ENCODE assay signal across 2 cellular contexts in the genomic region with DNA sequence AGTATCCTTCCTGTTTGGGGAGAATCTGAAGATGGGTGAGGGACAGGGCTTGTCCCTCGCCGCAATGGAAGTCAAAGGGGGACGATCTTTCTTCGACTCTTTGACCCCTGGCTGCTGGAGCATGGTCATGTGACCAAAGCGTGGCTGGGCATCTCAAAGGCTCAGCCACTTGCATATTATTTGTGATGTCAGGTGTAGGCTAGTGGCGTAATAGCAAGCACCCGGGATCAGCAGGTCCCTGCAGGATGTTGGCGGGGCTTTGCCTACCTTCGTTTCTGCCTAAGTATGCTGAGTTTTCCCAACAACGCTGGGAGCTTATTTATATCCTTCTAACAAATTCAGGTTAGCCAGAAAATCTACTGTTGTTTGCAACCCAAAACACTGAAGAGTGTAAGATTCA.
TF ChIP-seq lines count a peak whose summit lies in the region.

No MANE protein-coding gene starts in this region.

TF ChIP-seq in A549, 52 proteins besides CTCF, POLR2A, EP300 and RAD21:
- TF ChIP-seq SMC3 (IDR thresholded peaks at IDR 0.05) (no peak), GATA3 (IDR thresholded peaks at IDR 0.05; ENCODE audit: borderline replicate concordance) (no peak), PHF8 (IDR thresholded peaks at IDR 0.05; ENCODE audit: borderline replicate concordance, low read depth) (no peak), NFE2L2 (conservative IDR thresholded peaks at IDR 0.05; ENCODE audit: low read length) (no peak), EHF (CRISPR knock-in tag; IDR thresholded peaks at IDR 0.05) (no peak), FOSL2 (IDR thresholded peaks at IDR 0.05) (no peak), FOSL2 (CRISPR knock-in tag; IDR thresholded peaks at IDR 0.05) (no peak), RFX5 (IDR thresholded peaks at IDR 0.05) (no peak)
- TF ChIP-seq, protein P1, sequence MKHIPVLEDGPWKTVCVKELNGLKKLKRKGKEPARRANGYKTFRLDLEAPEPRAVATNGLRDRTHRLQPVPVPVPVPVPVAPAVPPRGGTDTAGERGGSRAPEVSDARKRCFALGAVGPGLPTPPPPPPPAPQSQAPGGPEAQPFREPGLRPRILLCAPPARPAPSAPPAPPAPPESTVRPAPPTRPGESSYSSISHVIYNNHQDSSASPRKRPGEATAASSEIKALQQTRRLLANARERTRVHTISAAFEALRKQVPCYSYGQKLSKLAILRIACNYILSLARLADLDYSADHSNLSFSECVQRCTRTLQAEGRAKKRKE (CRISPR knock-in tag; IDR thresholded peaks at IDR 0.05; ENCODE audit: low read depth) = no peak
- TF ChIP-seq, protein P2, sequence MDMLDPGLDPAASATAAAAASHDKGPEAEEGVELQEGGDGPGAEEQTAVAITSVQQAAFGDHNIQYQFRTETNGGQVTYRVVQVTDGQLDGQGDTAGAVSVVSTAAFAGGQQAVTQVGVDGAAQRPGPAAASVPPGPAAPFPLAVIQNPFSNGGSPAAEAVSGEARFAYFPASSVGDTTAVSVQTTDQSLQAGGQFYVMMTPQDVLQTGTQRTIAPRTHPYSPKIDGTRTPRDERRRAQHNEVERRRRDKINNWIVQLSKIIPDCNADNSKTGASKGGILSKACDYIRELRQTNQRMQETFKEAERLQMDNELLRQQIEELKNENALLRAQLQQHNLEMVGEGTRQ (IDR thresholded peaks at IDR 0.05) = no peak
- TF ChIP-seq, protein P3, sequence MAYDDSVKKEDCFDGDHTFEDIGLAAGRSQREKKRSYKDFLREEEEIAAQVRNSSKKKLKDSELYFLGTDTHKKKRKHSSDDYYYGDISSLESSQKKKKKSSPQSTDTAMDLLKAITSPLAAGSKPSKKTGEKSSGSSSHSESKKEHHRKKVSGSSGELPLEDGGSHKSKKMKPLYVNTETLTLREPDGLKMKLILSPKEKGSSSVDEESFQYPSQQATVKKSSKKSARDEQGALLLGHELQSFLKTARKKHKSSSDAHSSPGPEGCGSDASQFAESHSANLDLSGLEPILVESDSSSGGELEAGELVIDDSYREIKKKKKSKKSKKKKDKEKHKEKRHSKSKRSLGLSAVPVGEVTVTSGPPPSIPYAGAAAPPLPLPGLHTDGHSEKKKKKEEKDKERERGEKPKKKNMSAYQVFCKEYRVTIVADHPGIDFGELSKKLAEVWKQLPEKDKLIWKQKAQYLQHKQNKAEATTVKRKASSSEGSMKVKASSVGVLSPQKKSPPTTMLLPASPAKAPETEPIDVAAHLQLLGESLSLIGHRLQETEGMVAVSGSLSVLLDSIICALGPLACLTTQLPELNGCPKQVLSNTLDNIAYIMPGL (CRISPR knock-in tag; IDR thresholded peaks at IDR 0.05; ENCODE audit: borderline replicate concordance) = no peak
- TF ChIP-seq, protein P4, sequence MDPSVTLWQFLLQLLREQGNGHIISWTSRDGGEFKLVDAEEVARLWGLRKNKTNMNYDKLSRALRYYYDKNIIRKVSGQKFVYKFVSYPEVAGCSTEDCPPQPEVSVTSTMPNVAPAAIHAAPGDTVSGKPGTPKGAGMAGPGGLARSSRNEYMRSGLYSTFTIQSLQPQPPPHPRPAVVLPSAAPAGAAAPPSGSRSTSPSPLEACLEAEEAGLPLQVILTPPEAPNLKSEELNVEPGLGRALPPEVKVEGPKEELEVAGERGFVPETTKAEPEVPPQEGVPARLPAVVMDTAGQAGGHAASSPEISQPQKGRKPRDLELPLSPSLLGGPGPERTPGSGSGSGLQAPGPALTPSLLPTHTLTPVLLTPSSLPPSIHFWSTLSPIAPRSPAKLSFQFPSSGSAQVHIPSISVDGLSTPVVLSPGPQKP (IDR thresholded peaks at IDR 0.05; ENCODE audit: low read depth, low read length) = no peak

TF ChIP-seq in H1, 55 proteins besides CTCF, POLR2A, EP300 and RAD21:
- TF ChIP-seq CBX8 (IDR thresholded peaks at IDR 0.05; ENCODE audit: borderline replicate concordance, low read depth, low read length) (no peak), CEBPB (IDR thresholded peaks at IDR 0.05; ENCODE audit: low read depth, low read length) (0 out of 2 replicates have a peak, but pooled peaks have one; percentile 1)
- TF ChIP-seq, protein P2 (IDR thresholded peaks at IDR 0.05; ENCODE audit: low read length) = peak; percentile 29; the same call in 1 of the 2 replicates
